ENCODE assay signal across 15 cellular contexts in genomic region chr1:2135866-2136265, GRCh38. TPM values are rescaled to one million over a fixed set of nuclear protein-coding genes. Genes with fewer than 3 reads are reported as not detected.
DNase-seq lines count a peak whose midpoint lies in the region; ATAC-seq and TF ChIP-seq lines count a peak whose summit lies in the region.
"Had no signal": no experiment of that assay in that cellular context is flagged by ENCODE, and none has a peak within 500 bp of the region (broad histone marks: within the 10 kb centered on the region; RNA-seq: fewer than 3 reads in every experiment).

No MANE protein-coding gene starts in this region.

- H3K4me1 ChIP-seq in colonic mucosa (peaks cover 13% of the 10 kb centered on the region), tibial artery (peaks cover 0 to 32% (median 21%) of the 10 kb centered on the region in 4 donors)
- H3K4me1 ChIP-seq: parathyroid adenoma had no signal

- H3K36me3 ChIP-seq in colonic mucosa = no peaks in the 10 kb centered on the region
- H3K36me3 ChIP-seq in tibial artery = no peaks in the 10 kb centered on the region

- no peak for DNase-seq in T-helper 2 cell treated with Interferon-gamma antibody and Interleukin-4, amounts not matched to agents 5 μg/mL and 100 μg/mL, for 36 hours (ENCODE audit: low spot score)
- DNase-seq in T-helper 2 cell (no peak), colonic mucosa (no peak), mesothelial cell of epicardium (ENCODE audit: low spot score in 2 of 2, unreplicated experiment in 2 of 2) (no peak), tibial artery (peak in 1 of 2 donors; percentile 62), GF-D8 (lab: John Stamatoyannopoulos, UW) (no peak), NOMO-1 (lab: John Stamatoyannopoulos, UW; ENCODE audit: unreplicated experiment in 2 of 2) (no peak)
- DNase-seq: H9; KBM-7; NCI-H187; stimulated activated CD4-positive, alpha-beta T cell treated with anti-CD3 and anti-CD28 coated beads, Interleukin-4, amount 100 ng/mL, for 1 hour had no signal

- H3K9me3 Mint-ChIP-seq in T-helper 2 cell treated with Interferon-gamma antibody and Interleukin-4, amounts not matched to agents 5 μg/mL and 100 μg/mL, for 36 hours = no peaks in the 10 kb centered on the region
- no peaks in the 10 kb centered on the region for H3K9me3 Mint-ChIP-seq in mesothelial cell of epicardium
- H3K9me3 Mint-ChIP-seq: H9; stimulated activated naive CD8-positive, alpha-beta T cell treated with anti-CD3 and anti-CD28 coated beads, Interleukin-15, Interleukin-2, amounts not matched to agents 100 ng/mL and 50 ng/mL, for 24 hours had no signal

- TF ChIP-seq CTCF in colonic mucosa (IDR thresholded peaks at IDR 0.05) (no peak), mesothelial cell of epicardium (IDR thresholded peaks at IDR 0.05; ENCODE audit: unreplicated experiment) (no peak), tibial artery (IDR thresholded peaks at IDR 0.05) (no peak)

- H3K4me3 Mint-ChIP-seq in T-helper 2 cell treated with Interferon-gamma antibody and Interleukin-4, amounts not matched to agents 5 μg/mL and 100 μg/mL, for 36 hours = no peak overlapping the region
- H3K4me3 Mint-ChIP-seq in mesothelial cell of epicardium = peak overlapping the region; percentile 54
- H3K4me3 Mint-ChIP-seq: H9; stimulated activated naive CD8-positive, alpha-beta T cell treated with anti-CD3 and anti-CD28 coated beads, Interleukin-15, Interleukin-2, amounts not matched to agents 100 ng/mL and 50 ng/mL, for 24 hours had no signal

- peak overlapping the region; percentile 37 for H3K27ac Mint-ChIP-seq in T-helper 2 cell treated with Interferon-gamma antibody and Interleukin-4, amounts not matched to agents 5 μg/mL and 100 μg/mL, for 36 hours
- peak overlapping the region; percentile 99 for H3K27ac Mint-ChIP-seq in mesothelial cell of epicardium
- H3K27ac Mint-ChIP-seq: stimulated activated naive CD8-positive, alpha-beta T cell treated with anti-CD3 and anti-CD28 coated beads, Interleukin-15, Interleukin-2, amounts not matched to agents 100 ng/mL and 50 ng/mL, for 24 hours had no signal

- no peak for ATAC-seq in GM21786 (IDR thresholded peaks at IDR 0.05; ENCODE audit: unreplicated experiment)

- peaks cover 6% of the 10 kb centered on the region for H3K4me1 Mint-ChIP-seq in T-helper 2 cell treated with Interferon-gamma antibody and Interleukin-4, amounts not matched to agents 5 μg/mL and 100 μg/mL, for 36 hours (ENCODE audit: low read depth)
- H3K4me1 Mint-ChIP-seq in mesothelial cell of epicardium = peaks cover 45% of the 10 kb centered on the region

- no peaks in the 10 kb centered on the region for H3K36me3 Mint-ChIP-seq in T-helper 2 cell treated with Interferon-gamma antibody and Interleukin-4, amounts not matched to agents 5 μg/mL and 100 μg/mL, for 36 hours (ENCODE audit: low read depth)
- H3K36me3 Mint-ChIP-seq in mesothelial cell of epicardium = no peaks in the 10 kb centered on the region

- H3K9me3 ChIP-seq in colonic mucosa (no peaks in the 10 kb centered on the region), tibial artery (no peaks in the 10 kb centered on the region)

- H3K27me3 Mint-ChIP-seq in T-helper 2 cell treated with Interferon-gamma antibody and Interleukin-4, amounts not matched to agents 5 μg/mL and 100 μg/mL, for 36 hours (ENCODE audit: low read depth) = no peaks in the 10 kb centered on the region
- no peaks in the 10 kb centered on the region for H3K27me3 Mint-ChIP-seq in mesothelial cell of epicardium (ENCODE audit: low read depth)
- H3K27me3 Mint-ChIP-seq: stimulated activated naive CD8-positive, alpha-beta T cell treated with anti-CD3 and anti-CD28 coated beads, Interleukin-15, Interleukin-2, amounts not matched to agents 100 ng/mL and 50 ng/mL, for 24 hours had no signal

- H3K4me3 ChIP-seq in colonic mucosa (no peak overlapping the region), tibial artery (no peak overlapping the region)

- H3K27me3 ChIP-seq in colonic mucosa = no peaks in the 10 kb centered on the region
- no peaks in the 10 kb centered on the region for H3K27me3 ChIP-seq in tibial artery

- peak overlapping the region in 1 of 2 donors; percentile 21 for H3K9ac ChIP-seq in colonic mucosa (ENCODE audit: low read depth in 2 of 2, low read length in 2 of 2)
- H3K9ac ChIP-seq: parathyroid adenoma had no signal

- H3K27ac ChIP-seq in colonic mucosa (peak overlapping the region; percentile 23), tibial artery (peak overlapping the region; percentile 80)
- H3K27ac ChIP-seq: 22Rv1, parathyroid adenoma had no signal

- intact Hi-C loops in colonic mucosa (cut with DNase I) = no loop called here
- intact Hi-C loops in tibial artery (cut with DNase I; ENCODE audit: low total_unique reads) = no loop called here

RNA-seq across cellular contexts. Expression of gene FAAP20, which starts 58.7 kb away (rescaled TPM):
- total RNA-seq in colonic mucosa (10 to 100 TPM; 29.9 to 53.7 TPM), mesothelial cell of epicardium (92.2 to 100 TPM (median 94.1 TPM) in 3 replicates)
